Comparison of ENCODE assay signal across 9 cellular contexts in the genomic region with DNA sequence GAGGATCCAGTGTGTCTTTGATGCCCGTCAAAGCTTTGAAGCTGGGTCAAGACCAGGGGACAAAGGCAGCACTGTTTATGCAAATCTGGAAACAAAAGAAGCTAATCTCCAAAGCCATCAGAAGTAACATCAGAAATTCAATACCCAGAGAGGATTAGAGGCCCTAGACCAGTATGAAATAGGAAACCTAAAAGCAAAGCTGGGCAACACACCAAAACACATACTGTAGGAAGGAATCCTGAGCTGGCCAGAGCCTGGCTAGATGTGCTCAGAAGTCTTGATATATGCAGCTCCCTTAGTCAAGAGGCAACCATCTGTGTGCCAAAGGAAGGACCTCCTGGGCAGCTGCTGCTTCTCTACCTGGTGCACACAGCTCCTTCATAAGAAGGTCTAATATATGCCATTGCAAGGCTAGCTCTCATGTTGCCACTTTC. TPM values are rescaled to one million over a fixed set of nuclear protein-coding genes. Genes with fewer than 3 reads are reported as not detected.
DNase-seq lines count a peak whose midpoint lies in the region; TF ChIP-seq lines count a peak whose summit lies in the region.
"Had no signal": no experiment of that assay in that cellular context is flagged by ENCODE, and none has a peak within 500 bp of the region (broad histone marks: within the 10 kb centered on the region; RNA-seq: fewer than 3 reads in every experiment).

No MANE protein-coding gene starts in this region.

- H3K4me2 ChIP-seq in parathyroid adenoma (ENCODE audit: low read length), result peak overlapping the region; percentile 8

- intact Hi-C loops in spleen (cut with DNase I; ENCODE audit: low total_unique reads), result no loop called here

- H3K27me3 ChIP-seq in parathyroid adenoma (ENCODE audit: control insufficient read depth, insufficient read depth, low read length), result no peaks in the 10 kb centered on the region
- H3K27me3 ChIP-seq in spleen (replicated peaks in 1 of 7), result no peaks in the 10 kb centered on the region

- H3K36me3 ChIP-seq in parathyroid adenoma (ENCODE audit: control insufficient read depth, insufficient read depth, low read length) (no peaks in the 10 kb centered on the region), spleen (no peaks in the 10 kb centered on the region)

- no peak overlapping the region for H3K9ac ChIP-seq in parathyroid adenoma

- peaks cover 9% of the 10 kb centered on the region for H3K4me1 ChIP-seq in parathyroid adenoma
- peaks cover 0 to 8% (median 0%) of the 10 kb centered on the region in 6 donors for H3K4me1 ChIP-seq in spleen

- no peaks in the 10 kb centered on the region for H3K79me2 ChIP-seq in parathyroid adenoma

- 78 to 93% (median 87%) methylated on average over 1 of the region's 1 CpG for WGBS in spleen, 5 donors

- H3K27ac ChIP-seq in parathyroid adenoma, result peak overlapping the region; percentile 44
- no peak overlapping the region for H3K27ac ChIP-seq in spleen

- peak overlapping the region; percentile 46 for H2AFZ ChIP-seq in parathyroid adenoma

- TF ChIP-seq CTCF in cardiac fibroblast (IDR thresholded peaks at IDR 0.05; ENCODE audit: low read depth, low read length) (no peak), parathyroid adenoma (IDR thresholded peaks at IDR 0.05) (no peak), GM10266 (IDR thresholded peaks at IDR 0.05; ENCODE audit: control insufficient read depth, insufficient read depth, low read depth, missing control alignments) (no peak), spleen (IDR thresholded peaks at IDR 0.05 in 8 of 11, conservative IDR thresholded peaks at IDR 0.05 in 3 of 11) (no peak)

- no peaks in the 10 kb centered on the region for H3K9me3 ChIP-seq in parathyroid adenoma (ENCODE audit: control insufficient read depth, low read length)
- no peaks in the 10 kb centered on the region for H3K9me3 ChIP-seq in spleen
- H3K9me3 ChIP-seq: mucosa of descending colon had no signal

- H3K4me3 ChIP-seq in cardiac fibroblast (replicated peaks in 1 of 2; ENCODE audit: low read depth in 2 of 2, low read length in 2 of 2) (no peak overlapping the region), parathyroid adenoma (ENCODE audit: low read depth, low read length) (no peak overlapping the region), spleen (no peak overlapping the region)
- H3K4me3 ChIP-seq: mucosa of descending colon had no signal

- no peak for TF ChIP-seq POLR2A in spleen (IDR thresholded peaks at IDR 0.05)

- DNase-seq in EH (ENCODE audit: low read depth), result peak; percentile 89
- DNase-seq in NCI-H2107 treated with DMSO at 0.1 percent for 48 hours (lab: John Stamatoyannopoulos, UW; ENCODE audit: unreplicated experiment), result peak; percentile 96
- peak; percentile 72 to 86 for DNase-seq in cardiac fibroblast (ENCODE audit: low read depth in 2 of 2)
- no peak for DNase-seq in hepatic stellate cell (ENCODE audit: low spot score)
- no peak for DNase-seq in GM10266 (ENCODE audit: extremely low spot score)
- DNase-seq in RPMI8226, result no peak
- DNase-seq in spleen, result no peak
- DNase-seq: mucosa of descending colon had no signal

RNA-seq across cellular contexts. Expression of gene COLGALT2, which starts 12.3 kb away (rescaled TPM):
- 1 to 10 TPM in 3 of 7 donors, under 1 TPM in 4; 0.34 to 1.4 (median 0.92) TPM for total RNA-seq in spleen
- polyA plus RNA-seq in spleen, result under 1 TPM; 0.17 to 0.41 (median 0.35) TPM

RNA-seq across cellular contexts. Expression of gene TSEN15, which starts 26.3 kb away (rescaled TPM):
- total RNA-seq in spleen, result 10 to 100 TPM; 20.4 to 47.7 (median 25.1) TPM
- 10 to 100 TPM; 14.7 to 21.9 (median 21.3) TPM for polyA plus RNA-seq in spleen

Comparison
In these comparisons a context has a peak if more than half of its experiments do, and no peak if none do; other contexts are left out.
1. DNase-seq: peak in EH (single experiment), NCI-H2107 treated with DMSO at 0.1 percent for 48 hours (single experiment) and cardiac fibroblast (2 of 2); none in hepatic stellate cell (single experiment), GM10266 (single experiment), RPMI8226 (single experiment) and spleen (single experiment).